Comparison of ENCODE assay signal across 22 cellular contexts in the genomic region with DNA sequence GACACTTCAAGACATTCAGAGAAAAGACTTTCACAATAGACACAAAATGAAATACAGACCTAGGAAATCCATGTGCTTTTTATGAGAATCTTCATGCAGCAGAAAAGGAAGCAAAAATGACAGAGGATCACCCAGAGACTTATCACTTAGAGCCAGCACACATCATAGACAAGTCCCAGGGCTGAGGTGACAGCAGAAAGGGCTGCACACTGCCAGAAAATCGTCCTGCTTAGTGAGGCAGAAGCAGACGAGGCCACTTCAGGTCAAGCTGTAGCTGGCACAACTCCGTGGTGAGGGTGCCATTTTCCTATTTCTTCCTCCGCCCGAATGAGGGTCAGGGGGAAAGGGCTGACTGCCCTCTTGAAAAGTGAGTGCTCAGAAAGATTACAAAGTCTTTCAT.
A peak's percentile ranks its signal among the peaks of the same experiment; 100 is the strongest.
DNase-seq lines count a peak whose midpoint lies in the region; ATAC-seq, FAIRE-seq and TF ChIP-seq lines count a peak whose summit lies in the region.
"Had no signal": no experiment of that assay in that cellular context is flagged by ENCODE, and none has a peak within 500 bp of the region (broad histone marks: within the 10 kb centered on the region; RNA-seq: fewer than 3 reads in every experiment).

No MANE protein-coding gene starts in this region.

- H3K36me3 Mint-ChIP-seq in natural killer cell treated with Interleukin-12 subunit alpha and Interleukin-12 subunit beta and Interleukin-15 and Interleukin-18, amount 100 ng/mL, for 72 hours: no peaks in the 10 kb centered on the region
- H3K36me3 Mint-ChIP-seq: CD4-positive, CD25-positive, alpha-beta regulatory T cell had no signal

- no peak overlapping the region for H3K4me3 Mint-ChIP-seq in natural killer cell treated with Interleukin-12 subunit alpha and Interleukin-12 subunit beta and Interleukin-15 and Interleukin-18, amount 100 ng/mL, for 72 hours
- H3K4me3 Mint-ChIP-seq: CD4-positive, CD25-positive, alpha-beta regulatory T cell; nephron progenitor cell had no signal

- FAIRE-seq in GM12878 (lab: Jason Lieb, UNC): no peak

- H3K27ac ChIP-seq in GM12878 (ENCODE audit: control insufficient read depth, insufficient read depth): no peak overlapping the region
- no peak overlapping the region for H3K27ac ChIP-seq in neuronal stem cell (replicated peaks; ENCODE audit: low read length)
- H3K27ac ChIP-seq: prostate gland had no signal

- H3K79me1 ChIP-seq in neuronal stem cell (ENCODE audit: low read depth, low read length): no peaks in the 10 kb centered on the region

- no peak overlapping the region for H3K18ac ChIP-seq in neuronal stem cell (ENCODE audit: low read length)

- H3K4me1 Mint-ChIP-seq in natural killer cell treated with Interleukin-12 subunit alpha and Interleukin-12 subunit beta and Interleukin-15 and Interleukin-18, amount 100 ng/mL, for 72 hours (ENCODE audit: low read depth in 2 of 2): peaks cover 5 to 7% of the 10 kb centered on the region in 2 donors

- peak; percentile 58 for ATAC-seq in GM12878
- ATAC-seq in natural killer cell treated with Interleukin-12 subunit alpha and Interleukin-12 subunit beta and Interleukin-15 and Interleukin-18, amount 100 ng/mL, for 72 hours: no peak
- ATAC-seq: Panc1 had no signal

- H3K9me3 ChIP-seq in GM12878 (replicated peaks; ENCODE audit: control insufficient read depth, insufficient read depth, low read length) (no peaks in the 10 kb centered on the region), neuronal stem cell (replicated peaks in 1 of 2; ENCODE audit: control insufficient read depth in 2 of 2, insufficient read depth in 1 of 2, low read depth in 1 of 2, low read length in 2 of 2) (no peaks in the 10 kb centered on the region)
- H3K9me3 ChIP-seq: MG63, prostate gland had no signal

- H3K9me3 Mint-ChIP-seq in natural killer cell treated with Interleukin-12 subunit alpha and Interleukin-12 subunit beta and Interleukin-15 and Interleukin-18, amount 100 ng/mL, for 72 hours: no peaks in the 10 kb centered on the region
- H3K9me3 Mint-ChIP-seq: CD4-positive, CD25-positive, alpha-beta regulatory T cell; nephron progenitor cell had no signal

- TF ChIP-seq RAD21 in GM12878 (IDR thresholded peaks at IDR 0.05; ENCODE audit: insufficient read depth, low read depth, low read length): no peak

- TF ChIP-seq EP300 in GM12878 (IDR thresholded peaks at IDR 0.05; ENCODE audit: borderline replicate concordance in 1 of 2, control insufficient read depth in 1 of 2, low read depth in 2 of 2, low read length in 2 of 2): no peak

- H3K79me2 ChIP-seq in GM12878 (ENCODE audit: control insufficient read depth, insufficient read depth, low read length): no peaks in the 10 kb centered on the region

- peak; percentile 50 to 53 for DNase-seq in NCI-H524 (lab: John Stamatoyannopoulos, UW)
- DNase-seq in NCI-H524 treated with DMSO at 0.1 percent for 48 hours (lab: John Stamatoyannopoulos, UW): no peak
- DNase-seq in NCI-H2171 (lab: John Stamatoyannopoulos, UW): peak; percentile 12
- no peak for DNase-seq in GM12878 (ENCODE audit: low read depth, low spot score)
- DNase-seq in neuronal stem cell (ENCODE audit: low spot score): no peak
- DNase-seq in natural killer cell treated with Interleukin-12 subunit alpha and Interleukin-12 subunit beta and Interleukin-15 and Interleukin-18, amount 100 ng/mL, for 72 hours (ENCODE audit: low spot score): no peak
- no peak for DNase-seq in dermis blood vessel endothelial cell
- no peak for DNase-seq in GM19238 (ENCODE audit: insufficient read length, low spot score)
- DNase-seq: activated CD4-positive, alpha-beta T cell treated with anti-CD3 and anti-CD28 coated beads for 48 hours; activated CD8-positive, alpha-beta memory T cell treated with anti-CD3 and anti-CD28 coated beads, Interleukin-2, amount 50 U/mL, for 4 hours; activated effector memory CD4-positive, alpha-beta T cell treated with Interleukin-2 at 50 U/mL for 16 hours; CD4-positive, CD25-positive, alpha-beta regulatory T cell; cortex of kidney; DND-41; hippocampal formation; MG63; NCI-H187 treated with DMSO at 0.1 percent for 48 hours; NCI-H82; nephron progenitor cell; stimulated activated CD4-positive, alpha-beta T cell treated with anti-CD3 and anti-CD28 coated beads, Interleukin-4, amount 100 ng/mL, for 4 hours had no signal

- no peak for TF ChIP-seq CTCF in GM12878 (IDR thresholded peaks at IDR 0.05 in 2 of 3, conservative IDR thresholded peaks at IDR 0.05 in 1 of 3; ENCODE audit: control insufficient read depth in 2 of 3, extremely low read depth in 1 of 3, insufficient read depth in 1 of 3, low read depth in 3 of 3, low read length in 3 of 3)

- H3K4me1 ChIP-seq in GM12878 (ENCODE audit: control insufficient read depth, insufficient read depth, low read length): peaks cover 7% of the 10 kb centered on the region
- peaks cover 4 to 15% of the 10 kb centered on the region in 2 donors for H3K4me1 ChIP-seq in neuronal stem cell (ENCODE audit: control insufficient read depth in 2 of 2, insufficient read depth in 1 of 2, low read depth in 1 of 2, low read length in 2 of 2)
- H3K4me1 ChIP-seq: prostate gland had no signal

- no peak overlapping the region for H3K4ac ChIP-seq in neuronal stem cell (ENCODE audit: low read length)

- H3K9ac ChIP-seq in GM12878 (ENCODE audit: control insufficient read depth, insufficient read depth, low read length): no peak overlapping the region
- no peak overlapping the region for H3K9ac ChIP-seq in neuronal stem cell (ENCODE audit: low read depth, low read length, poor library complexity)

- H2AK5ac ChIP-seq in neuronal stem cell (ENCODE audit: low read depth, low read length): no peak overlapping the region

- intact Hi-C loops in GM12878 (cut with micrococcal nuclease; ENCODE audit: unreplicated experiment): no loop called here

- H3K14ac ChIP-seq in neuronal stem cell (ENCODE audit: low read length): no peak overlapping the region

- in situ Hi-C loops in GM12878 (cut with MboI): no loop called here

- no peak overlapping the region for H2BK120ac ChIP-seq in neuronal stem cell (ENCODE audit: low read depth, low read length)

- no peak overlapping the region for H3K27ac Mint-ChIP-seq in natural killer cell treated with Interleukin-12 subunit alpha and Interleukin-12 subunit beta and Interleukin-15 and Interleukin-18, amount 100 ng/mL, for 72 hours
- H3K27ac Mint-ChIP-seq: nephron progenitor cell had no signal

- POLR2A ChIA-PET in GM12878 (lab: Charles Lee): no interaction called here

- H3K36me3 ChIP-seq in GM12878 (ENCODE audit: control insufficient read depth in 2 of 2, insufficient read depth in 2 of 2, low read length in 1 of 2) (no peaks in the 10 kb centered on the region), neuronal stem cell (replicated peaks in 1 of 2; ENCODE audit: control insufficient read depth in 2 of 2, insufficient read depth in 2 of 2, low read length in 2 of 2) (no peaks in the 10 kb centered on the region)
- H3K36me3 ChIP-seq: MG63, prostate gland had no signal

- H2BK12ac ChIP-seq in neuronal stem cell (ENCODE audit: low read length): no peak overlapping the region

- H4K20me1 ChIP-seq in GM12878 (ENCODE audit: control insufficient read depth, insufficient read depth): no peaks in the 10 kb centered on the region

- no peak for TF ChIP-seq POLR2A in GM12878 (IDR thresholded peaks at IDR 0.05; ENCODE audit: low read depth, low read length)

- no TSS peak for BruUV-seq in GM12878 (replicated peaks; lab: Mats Ljungman, UMichigan)

- H3K4me2 ChIP-seq in GM12878 (ENCODE audit: control insufficient read depth, insufficient read depth): peak overlapping the region; percentile 12; the same call in 1 of the 2 replicates
- no peak overlapping the region for H3K4me2 ChIP-seq in neuronal stem cell (ENCODE audit: insufficient read depth, low read length, poor library complexity, severe bottlenecking)

- H3K4me3 ChIP-seq in GM12878 (no peak overlapping the region), neuronal stem cell (ENCODE audit: low read length in 2 of 2) (no peak overlapping the region)
- H3K4me3 ChIP-seq: MG63, prostate gland had no signal

- no peak overlapping the region for H2BK15ac ChIP-seq in neuronal stem cell (ENCODE audit: low read length)

- H2AFZ ChIP-seq in GM12878 (ENCODE audit: control insufficient read depth, low read depth, low read length): peak overlapping the region; percentile 48
- H2AFZ ChIP-seq in neuronal stem cell (ENCODE audit: low read length): peak overlapping the region; percentile 19

- CTCF ChIA-PET in GM12878 (lab: Yijun Ruan, JAX): no interaction called here

- H4K91ac ChIP-seq in neuronal stem cell (ENCODE audit: low read depth, low read length, poor library complexity): no peak overlapping the region

- WGBS in GM12878 (ENCODE audit: insufficient coverage, insufficient replicate concordance, low lambda C conversion rate, missing lambda C conversion rate): 67% methylated on average over 5 of the region's 5 CpGs
- no CpG with 5 or more reads among the region's 5 CpGs for WGBS in neuronal stem cell (ENCODE audit: extremely low coverage in 2 of 2, insufficient read length in 2 of 2, insufficient replicate concordance in 1 of 2), 2 donors

- RAD21 ChIA-PET in GM12878 (lab: Charles Lee; ENCODE audit: unreplicated experiment): no interaction called here

- H4K8ac ChIP-seq in neuronal stem cell (ENCODE audit: low read depth, low read length): no peak overlapping the region

- no peaks in the 10 kb centered on the region for H3K27me3 Mint-ChIP-seq in natural killer cell treated with Interleukin-12 subunit alpha and Interleukin-12 subunit beta and Interleukin-15 and Interleukin-18, amount 100 ng/mL, for 72 hours
- H3K27me3 Mint-ChIP-seq: CD4-positive, CD25-positive, alpha-beta regulatory T cell had no signal

- SMC1A ChIA-PET in GM12878 (lab: Charles Lee; ENCODE audit: uncharacterized antibody, unreplicated experiment): interaction anchor here (0.6 kb wide), 1 partner anchor 74 kb away, joined by 3 read pairs; no protein-coding TSS in a partner anchor

- no peak overlapping the region for H2BK5ac ChIP-seq in neuronal stem cell (ENCODE audit: low read length)

- no peak overlapping the region for H3K23ac ChIP-seq in neuronal stem cell (ENCODE audit: low read depth, low read length, poor library complexity)

- H3K27me3 ChIP-seq in GM12878 (replicated peaks in 1 of 2; ENCODE audit: control insufficient read depth in 2 of 2, insufficient read depth in 2 of 2, low read length in 1 of 2) (no peaks in the 10 kb centered on the region), neuronal stem cell (ENCODE audit: control insufficient read depth in 3 of 3, insufficient read depth in 3 of 3, low read depth in 1 of 3, low read length in 3 of 3) (no peaks in the 10 kb centered on the region)
- H3K27me3 ChIP-seq: MG63 had no signal

TF ChIP-seq in GM12878, 131 proteins besides CTCF, POLR2A, EP300 and RAD21 (continues in another document):
- TF ChIP-seq KAT2A (conservative IDR thresholded peaks at IDR 0.05; ENCODE audit: control insufficient read depth, low read depth, low read length): no peak

Comparison
In these comparisons a context has a peak if more than half of its experiments do, and no peak if none do; other contexts are left out.
1. DNase-seq: peak in NCI-H524 (2 of 2) and NCI-H2171 (single experiment); none in NCI-H524 treated with DMSO at 0.1 percent for 48 hours (single experiment), GM12878 (single experiment), neuronal stem cell (single experiment), natural killer cell treated with Interleukin-12 subunit alpha and Interleukin-12 subunit beta and Interleukin-15 and Interleukin-18, amount 100 ng/mL, for 72 hours (single experiment), dermis blood vessel endothelial cell (single experiment) and GM19238 (single experiment).